27 cellular contexts compared by ENCODE assay signal in genomic region chr4:78143634-78144033, GRCh38.
"Had no signal": no experiment of that assay in that cellular context is flagged by ENCODE, and none has a peak within 500 bp of the region (broad histone marks: within the 10 kb centered on the region; RNA-seq: fewer than 3 reads in every experiment).

No MANE protein-coding gene starts in this region.

- H3K27ac ChIP-seq: stomach, suprapubic skin, testis, thoracic aorta, thyroid gland, tibial artery, tibial nerve, transverse colon, upper lobe of left lung, upper lobe of right lung, uterus, vagina had no signal

- H3K27me3 ChIP-seq: stomach, suprapubic skin, testis, thyroid gland, tibial artery, tibial nerve, transverse colon, upper lobe of left lung, upper lobe of right lung, uterus, vagina had no signal

- H3K4me1 ChIP-seq: stomach, suprapubic skin, testis, thyroid gland, tibial artery, tibial nerve, upper lobe of left lung, upper lobe of right lung, uterus, vagina had no signal

- H3K9me3 ChIP-seq: stomach, suprapubic skin, testis, thoracic aorta, thyroid gland, tibial artery, tibial nerve, transverse colon, upper lobe of left lung, upper lobe of right lung, uterus, vagina had no signal

- ATAC-seq: stimulated activated effector memory CD8-positive, alpha-beta T cell treated with anti-CD3 and anti-CD28 coated beads, Interleukin-12 subunit alpha, Interleukin-12 subunit beta, amount 100 ng/mL, for 72 hours; stimulated activated memory B cell treated with anti-CD40 and anti-IgM and Interleukin-4, amounts not matched to agents 10 μg/mL and 1 μg/mL and 100 μg/mL, for 72 hours; stimulated activated naive B cell treated with anti-CD40 and anti-IgM and Interleukin-4, amounts not matched to agents 10 μg/mL and 1 μg/mL and 100 μg/mL, for 72 hours; stimulated activated naive CD8-positive, alpha-beta T cell treated with anti-CD3 and anti-CD28 coated beads, Interleukin-15, amount 100 ng/mL, for 72 hours; stimulated activated naive CD8-positive, alpha-beta T cell treated with anti-CD3 and anti-CD28 coated beads, Interleukin-15, Interleukin-2, amounts not matched to agents 100 U/mL and 50 U/mL, for 24 hours; upper lobe of right lung had no signal

- H3K4me3 ChIP-seq: stomach, suprapubic skin, testis, thoracic aorta, thyroid gland, tibial artery, tibial nerve, transverse colon, upper lobe of left lung, upper lobe of right lung, uterus, vagina had no signal

- DNase-seq: stimulated activated CD4-positive, alpha-beta T cell treated with anti-CD3 and anti-CD28 coated beads, Interleukin-2, amount 100 ng/mL, for 48 hours; stimulated activated CD4-positive, alpha-beta T cell treated with anti-CD3 and anti-CD28 coated beads, Interleukin-4, amount 100 ng/mL, for 1 hour; stimulated activated CD4-positive, alpha-beta T cell treated with anti-CD3 and anti-CD28 coated beads, Interleukin-4, amount 100 ng/mL, for 24 hours; stimulated activated CD4-positive, alpha-beta T cell treated with anti-CD3 and anti-CD28 coated beads, Interleukin-4, amount 100 ng/mL, for 4 hours; stimulated activated CD8-positive, alpha-beta memory T cell treated with anti-CD3 and anti-CD28 coated beads, Interleukin-4, amount 100 ng/mL, for 48 hours; stimulated activated naive B cell treated with anti-CD40 and anti-IgM and Interleukin-4, amounts not matched to agents 10 μg/mL and 1 μg/mL and 100 μg/mL, for 72 hours; stimulated activated naive CD4-positive, alpha-beta T cell; stimulated activated naive CD4-positive, alpha-beta T cell treated with Interleukin-2 at 50 U/mL for 16 hours; stimulated activated naive CD8-positive, alpha-beta T cell treated with anti-CD3 and anti-CD28 coated beads, Interleukin-15, amount 100 ng/mL, for 72 hours; stimulated activated naive CD8-positive, alpha-beta T cell treated with anti-CD3 and anti-CD28 coated beads, Interleukin-15, Interleukin-2, amounts not matched to agents 100 U/mL and 50 U/mL, for 24 hours; stomach; substantia nigra; testis; thyroid gland; tibial artery; transverse colon; trophoblast cell; upper lobe of left lung; upper lobe of right lung; uterus had no signal

- H3K36me3 ChIP-seq: stomach, suprapubic skin, thoracic aorta, thyroid gland, tibial artery, tibial nerve, transverse colon, upper lobe of left lung, upper lobe of right lung, uterus, vagina had no signal

- FAIRE-seq: urothelium cell line had no signal
